ENCODE assay signal across 27 cellular contexts in genomic region chr4:27790911-27791310, GRCh38.
DNase-seq lines count a peak whose midpoint lies in the region; ATAC-seq and TF ChIP-seq lines count a peak whose summit lies in the region.
"Had no signal": no experiment of that assay in that cellular context is flagged by ENCODE, and none has a peak within 500 bp of the region (broad histone marks: within the 10 kb centered on the region; RNA-seq: fewer than 3 reads in every experiment).

No MANE protein-coding gene starts in this region.

- no peaks in the 10 kb centered on the region for H3K9me3 ChIP-seq in mesenchymal stem cell (ENCODE audit: control insufficient read depth, low read length)
- H3K9me3 ChIP-seq: A549, body of pancreas, lower lobe of right lung had no signal

- peak; percentile 51 for DNase-seq in EH (ENCODE audit: low read depth)
- peak; percentile 76 for DNase-seq in NCI-H226
- DNase-seq in brain microvascular endothelial cell, result peak; percentile 41
- no peak for DNase-seq in mesenchymal stem cell
- DNase-seq in hippocampal formation (lab: John Stamatoyannopoulos, UW), result no peak
- DNase-seq in Calu3, result no peak
- DNase-seq in activated T-cell treated with anti-CD3 and anti-CD28 coated beads, Interleukin-2, amount 50 U/mL, for 4 hours, result no peak
- DNase-seq: activated B cell treated with CpG ODN at 0.5 μM for 24 hours; activated CD4-positive, alpha-beta T cell treated with anti-CD3 and anti-CD28 coated beads, Interleukin-2, amount 50 U/mL, for 48 hours; activated CD8-positive, alpha-beta memory T cell treated with anti-CD3 and anti-CD28 coated beads, Interleukin-2, amount 50 U/mL, for 4 hours; body of pancreas; DMS53; effector CD4-positive, alpha-beta T cell; erythroblast; kidney; lower lobe of right lung; NCI-H1105; NCI-H2029; NCI-H2227 treated with DMSO at 0.1 percent for 48 hours; NCI-H748 treated with DMSO at 0.1 percent for 48 hours; SHP77; SW 1271 had no signal

- H3K36me3 ChIP-seq in brain microvascular endothelial cell (replicated peaks) (no peaks in the 10 kb centered on the region), mesenchymal stem cell (ENCODE audit: control insufficient read depth in 1 of 2, insufficient read depth in 2 of 2, low read depth in 1 of 2, low read length in 2 of 2) (no peaks in the 10 kb centered on the region)
- H3K36me3 ChIP-seq: lower lobe of right lung had no signal

- H3K4ac ChIP-seq in mesenchymal stem cell (ENCODE audit: low read depth in 1 of 2, low read length in 2 of 2), result no peak overlapping the region

- CTCF ChIA-PET in Calu3 (lab: Charles Lee), result no interaction called here

- H2BK12ac ChIP-seq in mesenchymal stem cell (ENCODE audit: low read length in 2 of 2), result no peak overlapping the region

- H2BK15ac ChIP-seq in mesenchymal stem cell (ENCODE audit: low read depth, poor library complexity, severe bottlenecking), result no peak overlapping the region

- H3K23ac ChIP-seq in mesenchymal stem cell (ENCODE audit: low read length in 2 of 2), result no peak overlapping the region

- peaks cover 35% of the 10 kb centered on the region for H3K4me1 Mint-ChIP-seq in Calu3 (ENCODE audit: low read depth, unreplicated experiment)
- no peaks in the 10 kb centered on the region for H3K4me1 Mint-ChIP-seq in activated T-cell treated with anti-CD3 and anti-CD28 coated beads, Interleukin-2, amount 50 U/mL, for 4 hours (ENCODE audit: low read depth)
- H3K4me1 Mint-ChIP-seq: activated B cell treated with CpG ODN at 0.5 μM for 24 hours; stimulated activated memory B cell treated with anti-CD40 and anti-IgM and Interleukin-4, amounts not matched to agents 10 μg/mL and 1 μg/mL and 100 μg/mL, for 72 hours had no signal

- 70% methylated on average over 4 of the region's 5 CpGs for WGBS in mesenchymal stem cell

- H3K27ac ChIP-seq in brain microvascular endothelial cell (peak overlapping the region; percentile 69), mesenchymal stem cell (ENCODE audit: low read length, poor library complexity, severe bottlenecking) (peak overlapping the region; percentile 33)
- H3K27ac ChIP-seq: A549, body of pancreas, lower lobe of right lung had no signal

- H3K9me3 Mint-ChIP-seq in Calu3 (ENCODE audit: low read depth, unreplicated experiment), result no peaks in the 10 kb centered on the region
- H3K9me3 Mint-ChIP-seq in activated T-cell treated with anti-CD3 and anti-CD28 coated beads, Interleukin-2, amount 50 U/mL, for 4 hours, result no peaks in the 10 kb centered on the region
- H3K9me3 Mint-ChIP-seq: activated B cell treated with CpG ODN at 0.5 μM for 24 hours had no signal

- H2AK5ac ChIP-seq in mesenchymal stem cell (ENCODE audit: low read length, severe bottlenecking), result no peak overlapping the region

- H2BK120ac ChIP-seq in mesenchymal stem cell (ENCODE audit: low read depth, low read length), result no peak overlapping the region

- H3K14ac ChIP-seq in mesenchymal stem cell (ENCODE audit: low read length in 2 of 2), result no peak overlapping the region

- H3K4me3 ChIP-seq in brain microvascular endothelial cell (ENCODE audit: low read depth, low read length) (no peak overlapping the region), mesenchymal stem cell (ENCODE audit: insufficient read depth in 1 of 2, low read depth in 1 of 2, low read length in 2 of 2) (no peak overlapping the region)
- H3K4me3 ChIP-seq: A549, body of pancreas, lower lobe of right lung had no signal

- no peak overlapping the region for H3K9ac ChIP-seq in mesenchymal stem cell (ENCODE audit: low read length)

- in situ Hi-C loops in brain microvascular endothelial cell (cut with HindIII; ENCODE audit: low pct_ligation_motif_present, low sequenced_read_pairs), result no loop called here

- H3K4me3 Mint-ChIP-seq in Calu3 (ENCODE audit: low read depth, unreplicated experiment), result no peak overlapping the region
- no peak overlapping the region for H3K4me3 Mint-ChIP-seq in activated T-cell treated with anti-CD3 and anti-CD28 coated beads, Interleukin-2, amount 50 U/mL, for 4 hours
- H3K4me3 Mint-ChIP-seq: activated B cell treated with CpG ODN at 0.5 μM for 24 hours; activated naive CD8-positive, alpha-beta T cell; stimulated activated memory B cell treated with anti-CD40 and anti-IgM and Interleukin-4, amounts not matched to agents 10 μg/mL and 1 μg/mL and 100 μg/mL, for 72 hours had no signal

- intact Hi-C loops in Calu3 (cut with micrococcal nuclease; ENCODE audit: unreplicated experiment), result no loop called here

- H3K36me3 Mint-ChIP-seq in Calu3 (ENCODE audit: insufficient read depth, unreplicated experiment), result no peaks in the 10 kb centered on the region
- H3K36me3 Mint-ChIP-seq in activated T-cell treated with anti-CD3 and anti-CD28 coated beads, Interleukin-2, amount 50 U/mL, for 4 hours (ENCODE audit: insufficient read depth), result no peaks in the 10 kb centered on the region
- H3K36me3 Mint-ChIP-seq: activated naive CD8-positive, alpha-beta T cell; stimulated activated memory B cell treated with anti-CD40 and anti-IgM and Interleukin-4, amounts not matched to agents 10 μg/mL and 1 μg/mL and 100 μg/mL, for 72 hours had no signal

- H2BK5ac ChIP-seq in mesenchymal stem cell (ENCODE audit: low read depth, low read length, poor library complexity, severe bottlenecking), result no peak overlapping the region

- H3K27me3 Mint-ChIP-seq in Calu3 (ENCODE audit: unreplicated experiment), result no peaks in the 10 kb centered on the region
- no peaks in the 10 kb centered on the region for H3K27me3 Mint-ChIP-seq in activated T-cell treated with anti-CD3 and anti-CD28 coated beads, Interleukin-2, amount 50 U/mL, for 4 hours (ENCODE audit: low read depth)
- H3K27me3 Mint-ChIP-seq: activated B cell treated with CpG ODN at 0.5 μM for 24 hours; activated naive CD8-positive, alpha-beta T cell; stimulated activated memory B cell treated with anti-CD40 and anti-IgM and Interleukin-4, amounts not matched to agents 10 μg/mL and 1 μg/mL and 100 μg/mL, for 72 hours had no signal

- no peaks in the 10 kb centered on the region for H3K27me3 ChIP-seq in brain microvascular endothelial cell (replicated peaks)
- H3K27me3 ChIP-seq in mesenchymal stem cell (ENCODE audit: control insufficient read depth in 1 of 2, insufficient read depth in 1 of 2, low read length in 2 of 2), result no peaks in the 10 kb centered on the region
- H3K27me3 ChIP-seq: body of pancreas had no signal

- H3K27ac Mint-ChIP-seq in Calu3 (ENCODE audit: unreplicated experiment), result no peak overlapping the region
- H3K27ac Mint-ChIP-seq: activated B cell treated with CpG ODN at 0.5 μM for 24 hours; activated naive CD8-positive, alpha-beta T cell; activated T-helper 2 cell treated with anti-CD3 and anti-CD28 coated beads, Interferon-gamma antibody, Interleukin-2, Interleukin-4, amounts not matched to agents 10 μg/mL and 5 μg/mL and 100 μg/mL, durations not matched to agents 14 hours and 24 hours and 36 hours; stimulated activated memory B cell treated with anti-CD40 and anti-IgM and Interleukin-4, amounts not matched to agents 10 μg/mL and 1 μg/mL and 100 μg/mL, for 72 hours had no signal

- no peak overlapping the region for H3K18ac ChIP-seq in mesenchymal stem cell (ENCODE audit: low read depth in 1 of 2, low read length in 2 of 2)

- H3K79me1 ChIP-seq in mesenchymal stem cell (replicated peaks; ENCODE audit: low read length, poor library complexity, severe bottlenecking), result no peaks in the 10 kb centered on the region

- no peak for TF ChIP-seq CTCF in brain microvascular endothelial cell (IDR thresholded peaks at IDR 0.05; ENCODE audit: low read depth, low read length, missing control alignments)
- TF ChIP-seq CTCF in Calu3 (IDR thresholded peaks at IDR 0.05; ENCODE audit: unreplicated experiment), result no peak

- no peak overlapping the region for H2AFZ ChIP-seq in mesenchymal stem cell (ENCODE audit: low read depth, low read length)

- no peak for ATAC-seq in GM21717 (IDR thresholded peaks at IDR 0.05; ENCODE audit: unreplicated experiment)
- no peak for ATAC-seq in activated T-cell treated with anti-CD3 and anti-CD28 coated beads, Interleukin-2, amount 50 U/mL, for 4 hours
- ATAC-seq: A549; body of pancreas; stimulated activated memory B cell treated with anti-CD40 and anti-IgM and Interleukin-4, amounts not matched to agents 10 μg/mL and 1 μg/mL and 100 μg/mL, for 72 hours had no signal

- H4K91ac ChIP-seq in mesenchymal stem cell (ENCODE audit: low read length), result no peak overlapping the region

- no TSS peak for BruUV-seq in Calu3 (replicated peaks; lab: Mats Ljungman, UMichigan)

- no peak overlapping the region for H4K8ac ChIP-seq in mesenchymal stem cell (ENCODE audit: low read length)

- no peak overlapping the region for H3K4me2 ChIP-seq in mesenchymal stem cell (ENCODE audit: low read length, poor library complexity, severe bottlenecking)
- H3K4me2 ChIP-seq: A549 had no signal

- H3K4me1 ChIP-seq in mesenchymal stem cell (ENCODE audit: control insufficient read depth, insufficient read depth, low read depth, low read length), result no peaks in the 10 kb centered on the region
- H3K4me1 ChIP-seq: A549, body of pancreas had no signal

Comparison
In these comparisons a context has a peak if more than half of its experiments do, and no peak if none do; other contexts are left out.
1. DNase-seq: peak in EH (single experiment), NCI-H226 (single experiment) and brain microvascular endothelial cell (single experiment); none in mesenchymal stem cell (single experiment), hippocampal formation (0 of 2), Calu3 (single experiment) and activated T-cell treated with anti-CD3 and anti-CD28 coated beads, Interleukin-2, amount 50 U/mL, for 4 hours (single experiment).